In the genomic region with DNA sequence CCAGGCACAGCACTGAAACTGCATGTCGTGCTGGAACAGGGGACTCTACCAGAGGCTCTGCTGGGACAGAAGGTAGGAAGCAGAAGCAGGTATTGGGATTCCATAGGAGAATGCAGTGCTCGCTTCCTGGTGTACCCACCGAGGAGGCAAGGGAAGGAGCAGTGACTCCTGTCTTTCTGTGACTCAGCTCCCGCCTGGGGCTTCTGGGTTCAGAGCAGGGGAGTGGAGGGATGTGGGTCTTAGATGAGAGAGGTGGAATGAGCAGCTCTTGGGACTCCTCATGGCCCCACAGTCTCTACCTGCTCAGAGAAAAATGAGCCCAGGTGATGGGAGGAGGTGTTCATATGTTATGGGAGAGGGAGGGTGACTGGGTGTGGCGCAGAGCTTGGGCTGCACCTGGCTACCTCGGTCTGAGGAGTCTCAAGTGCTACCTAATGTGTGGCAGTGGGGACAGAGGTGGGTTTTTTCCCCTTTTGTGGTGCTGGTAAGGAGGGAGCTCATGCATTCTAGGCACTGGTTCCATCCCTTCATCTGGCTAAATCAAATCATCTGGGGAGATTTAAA, we compare ENCODE assay signal across 1 cellular context.
TF ChIP-seq lines count a peak whose summit lies in the region.

No MANE protein-coding gene starts in this region.

TF ChIP-seq in HepG2, 621 proteins besides CTCF, POLR2A, EP300 and RAD21:
- TF ChIP-seq MYC (CRISPR knock-in tag; IDR thresholded peaks at IDR 0.05; ENCODE audit: borderline replicate concordance) (no peak), NR2F2 (IDR thresholded peaks at IDR 0.05; ENCODE audit: borderline replicate concordance, low read depth) (no peak), RFX3 (CRISPR knock-in tag; IDR thresholded peaks at IDR 0.05) (no peak), POLR2AphosphoS2 (IDR thresholded peaks at IDR 0.05; ENCODE audit: low read depth, low read length) (no peak), PHB2 (IDR thresholded peaks at IDR 0.05; ENCODE audit: partially characterized antibody) (no peak), ZNF326 (CRISPR knock-in tag; IDR thresholded peaks at IDR 0.05; ENCODE audit: borderline replicate concordance) (no peak), GABPA (IDR thresholded peaks at IDR 0.05; ENCODE audit: low read depth, low read length) (no peak), GABPA (CRISPR knock-in tag; IDR thresholded peaks at IDR 0.05; ENCODE audit: low read depth) (no peak), ZNF292 (CRISPR knock-in tag; IDR thresholded peaks at IDR 0.05; ENCODE audit: borderline replicate concordance, low read depth) (no peak)
- TF ChIP-seq, protein P1, sequence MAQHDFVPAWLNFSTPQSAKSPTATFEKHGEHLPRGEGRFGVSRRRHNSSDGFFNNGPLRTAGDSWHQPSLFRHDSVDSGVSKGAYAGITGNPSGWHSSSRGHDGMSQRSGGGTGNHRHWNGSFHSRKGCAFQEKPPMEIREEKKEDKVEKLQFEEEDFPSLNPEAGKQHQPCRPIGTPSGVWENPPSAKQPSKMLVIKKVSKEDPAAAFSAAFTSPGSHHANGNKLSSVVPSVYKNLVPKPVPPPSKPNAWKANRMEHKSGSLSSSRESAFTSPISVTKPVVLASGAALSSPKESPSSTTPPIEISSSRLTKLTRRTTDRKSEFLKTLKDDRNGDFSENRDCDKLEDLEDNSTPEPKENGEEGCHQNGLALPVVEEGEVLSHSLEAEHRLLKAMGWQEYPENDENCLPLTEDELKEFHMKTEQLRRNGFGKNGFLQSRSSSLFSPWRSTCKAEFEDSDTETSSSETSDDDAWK (CRISPR knock-in tag; IDR thresholded peaks at IDR 0.05): no peak
- TF ChIP-seq, protein P2, sequence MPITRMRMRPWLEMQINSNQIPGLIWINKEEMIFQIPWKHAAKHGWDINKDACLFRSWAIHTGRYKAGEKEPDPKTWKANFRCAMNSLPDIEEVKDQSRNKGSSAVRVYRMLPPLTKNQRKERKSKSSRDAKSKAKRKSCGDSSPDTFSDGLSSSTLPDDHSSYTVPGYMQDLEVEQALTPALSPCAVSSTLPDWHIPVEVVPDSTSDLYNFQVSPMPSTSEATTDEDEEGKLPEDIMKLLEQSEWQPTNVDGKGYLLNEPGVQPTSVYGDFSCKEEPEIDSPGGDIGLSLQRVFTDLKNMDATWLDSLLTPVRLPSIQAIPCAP (CRISPR knock-in tag; IDR thresholded peaks at IDR 0.05; ENCODE audit: low read depth): no peak
